ENCODE assay signal across 15 cellular contexts in the genomic region with DNA sequence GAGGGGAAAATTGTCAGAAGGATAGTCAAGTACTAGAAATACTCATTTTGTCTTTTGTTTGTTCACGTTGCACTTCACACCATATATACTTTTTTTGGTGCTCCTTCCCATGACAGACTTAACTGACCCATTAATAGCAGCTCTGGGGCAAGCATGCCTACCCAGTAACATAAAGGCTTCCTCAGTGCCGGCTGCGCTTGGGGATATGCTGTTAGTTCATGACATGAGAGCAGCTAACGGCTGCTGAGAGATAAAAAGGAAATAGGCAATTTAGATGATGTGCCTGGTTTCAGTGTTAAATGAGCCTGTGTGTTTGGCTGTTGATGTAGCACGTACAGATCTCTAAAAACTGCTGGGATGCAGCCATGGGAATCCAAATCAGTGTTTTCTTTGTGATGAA.
"Had no signal": no experiment of that assay in that cellular context is flagged by ENCODE, and none has a peak within 500 bp of the region (broad histone marks: within the 10 kb centered on the region; RNA-seq: fewer than 3 reads in every experiment).

No MANE protein-coding gene starts in this region.

- H3K27me3 ChIP-seq: esophagus squamous epithelium, neutrophil, sigmoid colon had no signal

- H3K4me3 ChIP-seq: esophagus squamous epithelium, sigmoid colon, skin epidermis had no signal

- H3K27ac ChIP-seq: esophagus squamous epithelium, neutrophil, sigmoid colon had no signal

- H3K4me1 ChIP-seq: esophagus squamous epithelium, sigmoid colon had no signal

- H3K9me3 ChIP-seq: esophagus squamous epithelium, neutrophil, sigmoid colon had no signal

- H3K27me3 Mint-ChIP-seq: dendritic cell treated with granulocyte-macrophage colony-stimulating factor and Interleukin-4, amounts not matched to agents 40 ng/mL and 50 ng/mL, for 4 days; naive thymus-derived CD4-positive, alpha-beta T cell had no signal

- H3K4me3 Mint-ChIP-seq: dendritic cell treated with granulocyte-macrophage colony-stimulating factor and Interleukin-4, amounts not matched to agents 40 ng/mL and 50 ng/mL, for 4 days; immature natural killer cell; naive thymus-derived CD4-positive, alpha-beta T cell had no signal

- DNase-seq: esophagus squamous epithelium; foreskin fibroblast; immature natural killer cell; kidney; left cardiac atrium; naive thymus-derived CD4-positive, alpha-beta T cell; posterior cingulate gyrus; sigmoid colon; stimulated activated CD4-positive, alpha-beta T cell treated with anti-CD3 and anti-CD28 coated beads, Interleukin-2, amount 100 ng/mL, for 24 hours; stimulated activated CD4-positive, alpha-beta T cell treated with anti-CD3 and anti-CD28 coated beads, Interleukin-4, amount 100 ng/mL, for 4 hours; stimulated activated naive CD4-positive, alpha-beta T cell treated with Interleukin-2 at 50 U/mL for 16 hours; trophoblast cell had no signal

- ATAC-seq: naive thymus-derived CD4-positive, alpha-beta T cell had no signal

- H3K9me3 Mint-ChIP-seq: dendritic cell treated with granulocyte-macrophage colony-stimulating factor and Interleukin-4, amounts not matched to agents 40 ng/mL and 50 ng/mL, for 4 days; immature natural killer cell; naive thymus-derived CD4-positive, alpha-beta T cell had no signal

- H3K27ac Mint-ChIP-seq: dendritic cell treated with granulocyte-macrophage colony-stimulating factor and Interleukin-4, amounts not matched to agents 40 ng/mL and 50 ng/mL, for 4 days had no signal
